Comparison of ENCODE assay signal across 1 cellular context in the genomic region with DNA sequence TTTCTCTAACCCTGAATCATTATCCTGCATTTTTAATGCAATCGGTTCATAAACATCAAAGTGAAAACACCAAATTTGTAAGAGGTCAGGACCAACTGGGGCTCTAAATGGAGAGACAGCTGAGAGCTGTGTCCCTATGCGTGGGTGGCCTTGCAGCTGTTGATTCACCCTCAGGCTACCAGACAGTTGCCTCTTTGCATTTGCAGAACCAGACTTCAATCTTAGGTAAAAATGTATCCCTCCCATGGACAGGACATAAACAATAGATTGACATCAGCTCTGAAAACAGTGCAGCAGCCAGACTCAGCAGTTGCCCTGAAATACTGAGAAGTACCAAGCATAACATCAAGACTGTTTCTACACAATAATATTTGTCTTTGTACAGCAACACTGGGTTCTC.
TF ChIP-seq lines count a peak whose summit lies in the region.

No MANE protein-coding gene starts in this region.

TF ChIP-seq in HepG2, 621 proteins besides CTCF, POLR2A, EP300 and RAD21 (continued from another document):
- TF ChIP-seq PCBP2 (optimal IDR thresholded peaks at IDR 0.05; ENCODE audit: low read depth, low read length, poor library complexity, severe bottlenecking), result no peak
- TF ChIP-seq HIVEP1 (CRISPR knock-in tag; IDR thresholded peaks at IDR 0.05), result no peak
